ENCODE assay signal across 21 cellular contexts in genomic region chr20:35917077-35917476, GRCh38.
"Had no signal": no experiment of that assay in that cellular context is flagged by ENCODE, and none has a peak within 500 bp of the region (broad histone marks: within the 10 kb centered on the region; RNA-seq: fewer than 3 reads in every experiment).

No MANE protein-coding gene starts in this region.

- H3K4me3 ChIP-seq: body of pancreas, dorsolateral prefrontal cortex, lung, sigmoid colon, spleen, upper lobe of right lung had no signal

- H3K4me1 ChIP-seq: sigmoid colon, spleen, upper lobe of right lung had no signal

- H3K27me3 Mint-ChIP-seq: natural killer cell treated with Interleukin-12 subunit alpha and Interleukin-12 subunit beta and Interleukin-15 and Interleukin-18, amount 100 ng/mL, for 72 hours; stimulated activated memory B cell treated with anti-CD40 and anti-IgM and Interleukin-4, amounts not matched to agents 10 μg/mL and 1 μg/mL and 100 μg/mL, for 72 hours; T-cell had no signal

- H3K27ac Mint-ChIP-seq: activated T-helper 1 cell treated with anti-CD3 and anti-CD28 coated beads, Interleukin-12 subunit alpha, Interleukin-12 subunit beta, Interleukin-2, Interleukin-4 antibody, amounts not matched to agents 30 ng/mL and 10 ng/mL and 1 ng/mL, durations not matched to agents 14 hours and 24 hours and 36 hours; natural killer cell treated with Interleukin-12 subunit alpha and Interleukin-12 subunit beta and Interleukin-15 and Interleukin-18, amount 100 ng/mL, for 72 hours; T-cell had no signal

- ATAC-seq: body of pancreas; natural killer cell treated with Interleukin-12 subunit alpha and Interleukin-12 subunit beta and Interleukin-15 and Interleukin-18, amount 100 ng/mL, for 72 hours; stimulated activated memory B cell treated with anti-CD40 and anti-IgM and Interleukin-4, amounts not matched to agents 10 μg/mL and 1 μg/mL and 100 μg/mL, for 72 hours; T-cell; upper lobe of right lung had no signal

- H3K9me3 Mint-ChIP-seq: activated T-helper 1 cell treated with anti-CD3 and anti-CD28 coated beads, Interleukin-12 subunit alpha, Interleukin-12 subunit beta, Interleukin-2, Interleukin-4 antibody, amounts not matched to agents 30 ng/mL and 10 ng/mL and 1 ng/mL, durations not matched to agents 14 hours and 24 hours and 36 hours; natural killer cell treated with Interleukin-12 subunit alpha and Interleukin-12 subunit beta and Interleukin-15 and Interleukin-18, amount 100 ng/mL, for 72 hours; stimulated activated memory B cell treated with anti-CD40 and anti-IgM and Interleukin-4, amounts not matched to agents 10 μg/mL and 1 μg/mL and 100 μg/mL, for 72 hours; T-cell had no signal

- H3K27ac ChIP-seq: dorsolateral prefrontal cortex, sigmoid colon, spleen, upper lobe of right lung, WERI-Rb-1 had no signal

- H3K9me3 ChIP-seq: body of pancreas, sigmoid colon, spleen, upper lobe of right lung had no signal

- DNase-seq: activated CD4-positive, alpha-beta T cell treated with anti-CD3 and anti-CD28 coated beads for 1 hour; activated CD4-positive, alpha-beta T cell treated with anti-CD3 and anti-CD28 coated beads, Interleukin-2, amount 50 U/mL, for 4 hours; activated gamma-delta T cell treated with Interleukin-2 at 50 U/mL for 16 hours; activated T-cell treated with anti-CD3 and anti-CD28 coated beads for 4 hours; body of pancreas; caudate nucleus; dorsolateral prefrontal cortex; hippocampal formation; sigmoid colon; spleen; stimulated activated CD4-positive, alpha-beta T cell treated with anti-CD3 and anti-CD28 coated beads, Interleukin-4, amount 100 ng/mL, for 4 hours; T-cell; T-helper 9 cell; upper lobe of right lung; WERI-Rb-1 had no signal

- H3K4me3 Mint-ChIP-seq: activated T-helper 1 cell treated with anti-CD3 and anti-CD28 coated beads, Interleukin-12 subunit alpha, Interleukin-12 subunit beta, Interleukin-2, Interleukin-4 antibody, amounts not matched to agents 30 ng/mL and 10 ng/mL and 1 ng/mL, durations not matched to agents 14 hours and 24 hours and 36 hours; natural killer cell treated with Interleukin-12 subunit alpha and Interleukin-12 subunit beta and Interleukin-15 and Interleukin-18, amount 100 ng/mL, for 72 hours; stimulated activated memory B cell treated with anti-CD40 and anti-IgM and Interleukin-4, amounts not matched to agents 10 μg/mL and 1 μg/mL and 100 μg/mL, for 72 hours; T-cell had no signal

- H3K27me3 ChIP-seq: body of pancreas, dorsolateral prefrontal cortex, sigmoid colon, spleen, upper lobe of right lung had no signal

- H3K4me1 Mint-ChIP-seq: stimulated activated memory B cell treated with anti-CD40 and anti-IgM and Interleukin-4, amounts not matched to agents 10 μg/mL and 1 μg/mL and 100 μg/mL, for 72 hours; T-cell had no signal

- FAIRE-seq: colon, keratinocyte had no signal
